In the genomic region with DNA sequence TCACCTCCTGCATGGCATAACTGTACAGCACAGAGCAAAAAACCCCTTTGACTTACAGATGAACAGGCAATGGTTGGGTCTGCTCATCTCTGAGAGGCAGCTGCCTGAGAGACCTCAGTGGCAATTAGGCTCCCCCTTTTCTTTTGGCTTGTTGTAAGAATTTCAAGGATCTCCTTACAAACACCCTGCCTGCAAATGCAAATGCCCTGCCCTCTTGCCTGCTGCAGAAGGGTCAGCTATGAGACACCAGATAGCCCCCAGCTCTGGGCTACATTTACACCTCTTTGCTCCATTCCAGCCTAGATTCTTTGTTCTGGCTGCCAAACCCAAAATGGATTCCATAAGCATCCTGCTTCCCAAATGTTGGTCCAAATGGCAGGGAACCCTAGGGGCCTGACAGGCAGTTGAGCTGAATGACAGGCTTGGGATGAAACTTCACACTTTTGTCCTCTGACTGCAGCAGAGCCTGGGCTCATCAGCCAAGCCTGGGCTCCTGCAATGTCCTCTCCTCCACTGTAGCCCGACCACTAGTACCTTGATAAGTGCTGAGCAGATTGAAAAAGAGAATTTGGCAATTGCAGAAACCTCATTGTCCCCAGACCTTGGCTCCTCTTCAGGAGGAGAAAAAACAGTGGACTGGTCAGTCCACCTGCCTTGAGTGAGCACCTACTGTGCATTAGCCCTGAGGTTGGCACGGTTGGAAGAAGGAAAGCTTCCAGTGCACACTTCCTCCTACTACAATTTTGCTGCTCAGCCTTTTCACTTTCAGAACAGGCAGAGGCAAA, we compare ENCODE assay signal across 28 cellular contexts.
"Had no signal": no experiment of that assay in that cellular context is flagged by ENCODE, and none has a peak within 500 bp of the region (broad histone marks: within the 10 kb centered on the region; RNA-seq: fewer than 3 reads in every experiment).

No MANE protein-coding gene starts in this region.

- H3K36me3 Mint-ChIP-seq: memory B cell; naive thymus-derived CD8-positive, alpha-beta T cell; stimulated activated naive B cell treated with anti-CD40 and anti-IgM and Interleukin-4, amounts not matched to agents 10 μg/mL and 1 μg/mL and 100 μg/mL, for 72 hours had no signal

- DNase-seq: activated CD4-positive, alpha-beta T cell treated with anti-CD3 and anti-CD28 coated beads for 48 hours; activated CD4-positive, alpha-beta T cell treated with anti-CD3 and anti-CD28 coated beads, Interleukin-2, amount 50 U/mL, for 48 hours; activated CD8-positive, alpha-beta memory T cell treated with anti-CD3 and anti-CD28 coated beads for 24 hours; activated effector memory CD4-positive, alpha-beta T cell treated with Interleukin-2 at 50 U/mL for 16 hours; activated naive CD4-positive, alpha-beta T cell treated with Interleukin-2 at 50 U/mL for 16 hours; anterior cingulate cortex; cerebellar nuclear complex; effector memory CD4-positive, alpha-beta T cell; erythroblast; head of caudate nucleus; hippocampal formation; naive thymus-derived CD8-positive, alpha-beta T cell; stimulated activated CD4-positive, alpha-beta T cell treated with anti-CD3 and anti-CD28 coated beads, Interleukin-15, amount 100 ng/mL, for 24 hours; stimulated activated CD4-positive, alpha-beta T cell treated with anti-CD3 and anti-CD28 coated beads, Interleukin-2, amount 100 ng/mL, for 24 hours; stimulated activated naive B cell treated with anti-CD40 and anti-IgM and Interleukin-4, amounts not matched to agents 10 μg/mL and 1 μg/mL and 100 μg/mL, for 72 hours; stomach; thyroid gland; upper lobe of right lung had no signal

- H3K27me3 ChIP-seq: gastroesophageal sphincter, right atrium auricular region, stomach, thyroid gland, upper lobe of right lung had no signal

- ATAC-seq: activated CD4-positive, CD25-positive, alpha-beta regulatory T cell treated with anti-CD3 and anti-CD28 coated beads, Interleukin-2, amount 50 U/mL, for 24 hours; gastroesophageal sphincter; naive thymus-derived CD8-positive, alpha-beta T cell; stimulated activated naive B cell treated with anti-CD40 and anti-IgM and Interleukin-4, amounts not matched to agents 10 μg/mL and 1 μg/mL and 100 μg/mL, for 72 hours; upper lobe of right lung had no signal

- H3K27me3 Mint-ChIP-seq: activated naive CD8-positive, alpha-beta T cell; naive thymus-derived CD8-positive, alpha-beta T cell; stimulated activated naive B cell treated with anti-CD40 and anti-IgM and Interleukin-4, amounts not matched to agents 10 μg/mL and 1 μg/mL and 100 μg/mL, for 72 hours had no signal

- H3K4me3 Mint-ChIP-seq: activated naive CD8-positive, alpha-beta T cell; memory B cell; naive thymus-derived CD8-positive, alpha-beta T cell; neural crest cell; stimulated activated naive B cell treated with anti-CD40 and anti-IgM and Interleukin-4, amounts not matched to agents 10 μg/mL and 1 μg/mL and 100 μg/mL, for 72 hours; T-helper 2 cell treated with Interferon-gamma antibody and Interleukin-4, amounts not matched to agents 5 μg/mL and 100 μg/mL, for 36 hours had no signal

- H3K27ac ChIP-seq: coronary artery, dorsolateral prefrontal cortex, gastroesophageal sphincter, right atrium auricular region, stomach, thyroid gland, upper lobe of right lung, VCaP had no signal

- H3K9me3 Mint-ChIP-seq: memory B cell; naive thymus-derived CD8-positive, alpha-beta T cell; neural crest cell; stimulated activated naive B cell treated with anti-CD40 and anti-IgM and Interleukin-4, amounts not matched to agents 10 μg/mL and 1 μg/mL and 100 μg/mL, for 72 hours; T-helper 2 cell treated with Interferon-gamma antibody and Interleukin-4, amounts not matched to agents 5 μg/mL and 100 μg/mL, for 36 hours had no signal

- H3K9me3 ChIP-seq: gastroesophageal sphincter, right atrium auricular region, stomach, thyroid gland, upper lobe of right lung had no signal

- H3K4me1 ChIP-seq: gastroesophageal sphincter, right atrium auricular region, stomach, thyroid gland, upper lobe of right lung had no signal

- H3K27ac Mint-ChIP-seq: activated naive CD8-positive, alpha-beta T cell; memory B cell; naive thymus-derived CD8-positive, alpha-beta T cell; stimulated activated naive B cell treated with anti-CD40 and anti-IgM and Interleukin-4, amounts not matched to agents 10 μg/mL and 1 μg/mL and 100 μg/mL, for 72 hours; T-helper 2 cell treated with Interferon-gamma antibody and Interleukin-4, amounts not matched to agents 5 μg/mL and 100 μg/mL, for 36 hours had no signal

- H3K4me3 ChIP-seq: coronary artery, dorsolateral prefrontal cortex, gastroesophageal sphincter, right atrium auricular region, stomach, thyroid gland, upper lobe of right lung had no signal

- H3K36me3 ChIP-seq: gastroesophageal sphincter, right atrium auricular region, stomach, thyroid gland, upper lobe of right lung had no signal
